ENCODE assay signal across 8 cellular contexts in the genomic region with DNA sequence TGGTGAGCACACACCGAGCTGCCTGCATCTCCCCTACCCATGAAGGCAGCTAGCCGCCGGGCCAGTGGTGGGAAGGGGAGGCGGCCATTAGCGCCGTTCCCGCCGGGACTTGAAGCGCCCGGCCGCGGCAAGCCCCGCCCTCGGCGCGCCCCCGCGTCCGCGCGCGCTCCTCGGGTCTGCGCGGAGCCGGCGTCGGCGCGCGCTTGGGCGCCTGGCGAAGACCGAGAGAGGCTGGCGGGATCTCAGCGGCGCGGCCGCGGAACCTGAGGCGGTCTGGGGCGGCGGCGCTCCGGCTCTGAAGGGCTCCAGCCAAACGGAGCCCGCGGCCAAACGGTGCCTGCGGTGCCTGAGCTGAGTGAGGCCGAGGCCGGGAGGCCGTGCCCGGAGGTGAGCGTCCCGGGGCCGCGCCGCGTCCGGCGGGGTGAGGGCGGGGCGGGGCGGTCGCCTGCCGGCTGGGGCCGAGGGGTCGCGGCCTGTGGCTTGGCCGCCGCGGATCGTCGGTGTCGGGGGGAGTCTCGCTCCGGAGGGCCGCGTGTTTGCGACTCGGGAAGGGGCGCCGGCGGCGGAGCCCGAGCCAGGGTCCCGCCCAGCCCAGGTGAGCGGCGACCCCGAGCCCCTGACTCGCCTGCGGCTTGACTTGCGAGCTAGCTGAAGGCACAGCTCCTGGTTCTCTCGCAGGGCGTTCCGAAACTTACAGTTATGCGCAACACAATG. TPM values are rescaled to one million over a fixed set of nuclear protein-coding genes. Genes with fewer than 3 reads are reported as not detected.
DNase-seq lines count a peak whose midpoint lies in the region; ATAC-seq and TF ChIP-seq lines count a peak whose summit lies in the region.

A gene with protein sequence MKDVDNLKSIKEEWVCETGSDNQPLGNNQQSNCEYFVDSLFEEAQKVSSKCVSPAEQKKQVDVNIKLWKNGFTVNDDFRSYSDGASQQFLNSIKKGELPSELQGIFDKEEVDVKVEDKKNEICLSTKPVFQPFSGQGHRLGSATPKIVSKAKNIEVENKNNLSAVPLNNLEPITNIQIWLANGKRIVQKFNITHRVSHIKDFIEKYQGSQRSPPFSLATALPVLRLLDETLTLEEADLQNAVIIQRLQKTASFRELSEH (plus strand): TSS at position 202 of the 714 bp plus-strand sequence. CDS start 17,852 bp downstream, outside the sequence.

- TF ChIP-seq CTCF in OCI-LY7 (conservative IDR thresholded peaks at IDR 0.05; ENCODE audit: low read length), result no peak

- peaks cover 25% of the 10 kb centered on the region for H3K79me2 ChIP-seq in OCI-LY7 (ENCODE audit: insufficient read depth, low read depth, low read length)

- no peaks in the 10 kb centered on the region; the same call in 1 of the 2 replicates for H4K20me1 ChIP-seq in OCI-LY7 (ENCODE audit: insufficient read depth, low read length)

- CTCF ChIA-PET in OCI-LY7 (lab: Charles Lee; ENCODE audit: unreplicated experiment), result interaction anchor here (1.2 to 2.5 kb wide), 2 partner anchors 13 to 55 kb away, joined by 3 to 15 read pairs; partner anchors contain the start of gene ATAD2B

- H3K9me3 ChIP-seq in OCI-LY7 (ENCODE audit: low read length) (no peaks in the 10 kb centered on the region), esophagus (ENCODE audit: control insufficient read depth in 2 of 2, insufficient read depth in 1 of 2, low read depth in 1 of 2, low read length in 1 of 2) (no peaks in the 10 kb centered on the region), mucosa of stomach (ENCODE audit: control insufficient read depth, low read length) (no peaks in the 10 kb centered on the region)

- peak; percentile 94 for DNase-seq in D341Med (ENCODE audit: low spot score)
- DNase-seq in HS-27A (ENCODE audit: low read depth), result peak; percentile 39
- peak; percentile 89 for DNase-seq in OCI-LY7 (ENCODE audit: low spot score)
- peak; percentile 84 for DNase-seq in activated T-cell treated with anti-CD3 and anti-CD28 coated beads, Interleukin-2, amount 50 U/mL, for 1 hour
- DNase-seq in stimulated activated CD8-positive, alpha-beta memory T cell treated with anti-CD3 and anti-CD28 coated beads, Interleukin-7, amount 100 ng/mL, for 1 hour (ENCODE audit: low read depth in 2 of 2), result peak; percentile 41 to 44

- POLR2A ChIA-PET in OCI-LY7 (lab: Charles Lee), result interaction anchor here (0.5 to 3.5 kb wide), 9 partner anchors 8 to 168 kb away, joined by 3 to 50 read pairs (median 3); partner anchors contain the start of gene ATAD2B

- intact Hi-C loops in OCI-LY7 (cut with micrococcal nuclease; ENCODE audit: unreplicated experiment), result loop anchor here (1.0 to 10.0 kb wide), 3 partner anchors 13 to 554 kb away; partner anchors contain the start of genes ATAD2B, NCOA1 and SF3B6

- H3K27ac ChIP-seq in OCI-LY7 (ENCODE audit: low read depth, low read length, poor library complexity, severe bottlenecking) (peak within 1 kb of the TSS; percentile 73), esophagus (ENCODE audit: low read depth in 2 of 2, low read length in 1 of 2) (peak within 1 kb of the TSS; percentile 91 to 98)

- H3K4me2 ChIP-seq in OCI-LY7 (ENCODE audit: low read length), result peak within 1 kb of the TSS; percentile 80

- WGBS in esophagus, 2 donors, result 0% methylated on average over 64 to 98 of the region's 98 CpGs

- H3K36me3 ChIP-seq in OCI-LY7 (ENCODE audit: insufficient read depth, low read length) (0 out of 2 replicates have a peak, but pooled peaks cover 6% of the 10 kb centered on the region), esophagus (ENCODE audit: control insufficient read depth in 2 of 2, insufficient read depth in 2 of 2, low read length in 1 of 2) (no peaks in the 10 kb centered on the region), mucosa of stomach (ENCODE audit: control insufficient read depth, insufficient read depth, low read length) (no peaks in the 10 kb centered on the region)

- H3K4me1 ChIP-seq in OCI-LY7 (ENCODE audit: insufficient read depth, low read length, poor library complexity, severe bottlenecking) (peaks cover 18% of the 10 kb centered on the region), esophagus (ENCODE audit: control insufficient read depth in 2 of 2, insufficient read depth in 2 of 2, low read length in 1 of 2) (no peaks in the 10 kb centered on the region), mucosa of stomach (ENCODE audit: control insufficient read depth, insufficient read depth, low read length) (peaks cover 12% of the 10 kb centered on the region)

- H3K9me2 ChIP-seq in OCI-LY7 (ENCODE audit: insufficient read depth, low read length), result no peaks in the 10 kb centered on the region

- peak within 1 kb of the TSS; percentile 64 for H2AFZ ChIP-seq in OCI-LY7 (ENCODE audit: low read length)

- no peaks in the 10 kb centered on the region for H3K27me3 ChIP-seq in esophagus (ENCODE audit: control insufficient read depth in 1 of 2, insufficient read depth in 2 of 2, low read length in 2 of 2)
- peaks cover 5% of the 10 kb centered on the region for H3K27me3 ChIP-seq in mucosa of stomach (ENCODE audit: control insufficient read depth, insufficient read depth, low read length)

- H3K9ac ChIP-seq in mucosa of stomach (ENCODE audit: low read length), result peak within 1 kb of the TSS; percentile 36

- peak within 1 kb of the TSS; percentile 72 for H3K4me3 ChIP-seq in OCI-LY7 (ENCODE audit: low read depth, low read length, poor library complexity, severe bottlenecking)
- peak within 1 kb of the TSS; percentile 87 to 97 for H3K4me3 ChIP-seq in esophagus (ENCODE audit: low read depth in 1 of 2, low read length in 2 of 2)
- H3K4me3 ChIP-seq in mucosa of stomach (ENCODE audit: low read length), result peak within 1 kb of the TSS; percentile 86

- no TSS peak for BruUV-seq in OCI-LY7 (replicated peaks; lab: Mats Ljungman, UMichigan)

- ATAC-seq in GM21360 (IDR thresholded peaks at IDR 0.05; ENCODE audit: unreplicated experiment), result peak; percentile 69

RNA-seq across cellular contexts. Expression of the gene that starts here (rescaled TPM):
- total RNA-seq in OCI-LY7 (2014; rRNA removed; shearing (Covaris generic)), result 10.0 and 11.3 TPM in 2 replicates
- total RNA-seq in OCI-LY7 (2022), result 15.4 and 16.2 TPM in 2 replicates
- polyA plus RNA-seq in esophagus, result 1 to 10 TPM; 5.8 to 6.4 TPM

Comparison
In these comparisons a context has a peak if more than half of its experiments do, and no peak if none do; other contexts are left out.
1. Peak in every context shown above with its lines: DNase-seq, ATAC-seq, H3K4me3 ChIP-seq and H3K27ac ChIP-seq.
2. DNase-seq: peak in every context shown above with its lines; median percentile 94 in D341Med; 89 in OCI-LY7; 84 in activated T-cell treated with anti-CD3 and anti-CD28 coated beads, Interleukin-2, amount 50 U/mL, for 1 hour; 42 in stimulated activated CD8-positive, alpha-beta memory T cell treated with anti-CD3 and anti-CD28 coated beads, Interleukin-7, amount 100 ng/mL, for 1 hour; 39 in HS-27A.